In genomic region chr4:6546681-6547447, GRCh38 we compare ENCODE assay signal across 9 cellular contexts. TPM values are rescaled to one million over a fixed set of nuclear protein-coding genes. Genes with fewer than 3 reads are reported as not detected.
DNase-seq lines count a peak whose midpoint lies in the region; ATAC-seq, FAIRE-seq and TF ChIP-seq lines count a peak whose summit lies in the region.
"Had no signal": no experiment of that assay in that cellular context is flagged by ENCODE, and none has a peak within 500 bp of the region (broad histone marks: within the 10 kb centered on the region; RNA-seq: fewer than 3 reads in every experiment).

No MANE protein-coding gene starts in this region.

- H3K36me3 ChIP-seq in MM.1S (replicated peaks; ENCODE audit: insufficient read depth, low read length) (no peaks in the 10 kb centered on the region), SU-DHL-6 (ENCODE audit: low read length) (no peaks in the 10 kb centered on the region), astrocyte (ENCODE audit: insufficient read depth, low read length) (no peaks in the 10 kb centered on the region)
- H3K36me3 ChIP-seq: BLaER1 treated with 17β-estradiol and CSF1 and Interleukin-3, amounts not matched to agents 10 nM and 100 nM had no signal

- peaks cover 13% of the 10 kb centered on the region for H3K9me3 Mint-ChIP-seq in astrocyte (ENCODE audit: unreplicated experiment)

- H3K9ac ChIP-seq in MM.1S (ENCODE audit: low read length), result no peak overlapping the region
- H3K9ac ChIP-seq in SU-DHL-6 (ENCODE audit: low read length), result no peak overlapping the region
- H3K9ac ChIP-seq in astrocyte (ENCODE audit: low read length), result no peak overlapping the region
- H3K9ac ChIP-seq: BLaER1 treated with 17β-estradiol and CSF1 and Interleukin-3, amounts not matched to agents 10 nM and 100 nM had no signal

- peaks cover 77% of the 10 kb centered on the region for H3K27me3 Mint-ChIP-seq in astrocyte (ENCODE audit: low read depth, unreplicated experiment)

- TF ChIP-seq CTCF in MM.1S (IDR thresholded peaks at IDR 0.05; ENCODE audit: low read length), result peak; percentile 93
- TF ChIP-seq CTCF in SU-DHL-6 (IDR thresholded peaks at IDR 0.05; ENCODE audit: insufficient read depth, low read length, poor library complexity, severe bottlenecking), result peak; percentile 97
- TF ChIP-seq CTCF in astrocyte (IDR thresholded peaks at IDR 0.05; ENCODE audit: insufficient read depth, low read depth, low read length), result peak; percentile 79

- no peaks in the 10 kb centered on the region for H3K36me3 Mint-ChIP-seq in astrocyte (ENCODE audit: low read depth, unreplicated experiment)

- H3F3A ChIP-seq in MM.1S (ENCODE audit: insufficient read depth, low read length), result no peaks in the 10 kb centered on the region
- no peaks in the 10 kb centered on the region for H3F3A ChIP-seq in SU-DHL-6 (ENCODE audit: insufficient read depth)

- H3K79me2 ChIP-seq in MM.1S (ENCODE audit: low read length) (no peaks in the 10 kb centered on the region), SU-DHL-6 (ENCODE audit: insufficient read depth, low read length) (no peaks in the 10 kb centered on the region), astrocyte (ENCODE audit: insufficient read depth, low read length) (no peaks in the 10 kb centered on the region)

- H3K9me2 ChIP-seq in MM.1S (replicated peaks; ENCODE audit: insufficient read depth, low read length), result no peaks in the 10 kb centered on the region
- no peaks in the 10 kb centered on the region for H3K9me2 ChIP-seq in SU-DHL-6 (replicated peaks; ENCODE audit: insufficient read depth, low read length)

- H4K20me1 ChIP-seq in MM.1S (ENCODE audit: insufficient read depth, low read length) (no peaks in the 10 kb centered on the region), SU-DHL-6 (ENCODE audit: low read depth, low read length) (no peaks in the 10 kb centered on the region), astrocyte (ENCODE audit: insufficient read depth, low read length) (no peaks in the 10 kb centered on the region)

- H3K9me3 ChIP-seq in MM.1S (replicated peaks; ENCODE audit: insufficient read depth, low read length) (no peaks in the 10 kb centered on the region), SU-DHL-6 (ENCODE audit: insufficient read depth, low read length) (no peaks in the 10 kb centered on the region), astrocyte (ENCODE audit: insufficient read depth, low read depth, low read length) (peaks cover 5% of the 10 kb centered on the region)

- H3K4me1 ChIP-seq in MM.1S (ENCODE audit: low read length), result no peaks in the 10 kb centered on the region
- no peaks in the 10 kb centered on the region for H3K4me1 ChIP-seq in astrocyte (ENCODE audit: insufficient read depth, low read length)

- no peak for FAIRE-seq in astrocyte (lab: Jason Lieb, UNC)

- H3K27me3 ChIP-seq in MM.1S (replicated peaks; ENCODE audit: insufficient read depth, low read length) (peaks cover 79% of the 10 kb centered on the region), SU-DHL-6 (ENCODE audit: low read length) (no peaks in the 10 kb centered on the region), astrocyte (ENCODE audit: insufficient read depth, low read length) (peaks cover 13% of the 10 kb centered on the region)
- H3K27me3 ChIP-seq: BLaER1 treated with 17β-estradiol and CSF1 and Interleukin-3, amounts not matched to agents 10 nM and 100 nM had no signal

- ATAC-seq in HG02870 (IDR thresholded peaks at IDR 0.05; ENCODE audit: unreplicated experiment), result no peak

- no peak overlapping the region for H3K4me3 ChIP-seq in MM.1S (ENCODE audit: low read length)
- no peak overlapping the region for H3K4me3 ChIP-seq in SU-DHL-6 (ENCODE audit: insufficient read depth, low read length, poor library complexity, severe bottlenecking)
- no peak overlapping the region for H3K4me3 ChIP-seq in astrocyte (ENCODE audit: insufficient read depth, low read depth, low read length)
- H3K4me3 ChIP-seq: BLaER1 treated with 17β-estradiol and CSF1 and Interleukin-3, amounts not matched to agents 10 nM and 100 nM had no signal

- H3K4me2 ChIP-seq in MM.1S (ENCODE audit: low read depth, low read length), result no peak overlapping the region
- H3K4me2 ChIP-seq in SU-DHL-6 (ENCODE audit: low read depth, low read length, poor library complexity, severe bottlenecking), result no peak overlapping the region
- no peak overlapping the region for H3K4me2 ChIP-seq in astrocyte (ENCODE audit: low read length)

- H3K27ac ChIP-seq in MM.1S (ENCODE audit: low read length), result no peak overlapping the region
- H3K27ac ChIP-seq in SU-DHL-6 (ENCODE audit: low read depth, low read length), result no peak overlapping the region
- H3K27ac ChIP-seq in astrocyte (ENCODE audit: low read depth, low read length), result no peak overlapping the region
- H3K27ac ChIP-seq: BLaER1 treated with 17β-estradiol and CSF1 and Interleukin-3, amounts not matched to agents 10 nM and 100 nM had no signal

- H3K4me1 Mint-ChIP-seq in astrocyte (ENCODE audit: low read depth, unreplicated experiment), result peaks cover 5% of the 10 kb centered on the region

- H3K27ac Mint-ChIP-seq in astrocyte (ENCODE audit: unreplicated experiment), result no peak overlapping the region

- H2AFZ ChIP-seq in MM.1S (ENCODE audit: low read length) (no peak overlapping the region), SU-DHL-6 (ENCODE audit: low read depth, low read length, severe bottlenecking) (no peak overlapping the region), astrocyte (ENCODE audit: low read depth, low read length) (no peak overlapping the region)

- DNase-seq in NCI-H2081 (lab: John Stamatoyannopoulos, UW), result peak; percentile 55 to 63
- DNase-seq in NCI-H2081 treated with DMSO at 0.1 percent for 48 hours (lab: John Stamatoyannopoulos, UW), result no peak
- DNase-seq in MM.1S, result peak; percentile 60
- DNase-seq in astrocyte (ENCODE audit: low read depth), result peak; percentile 65
- DNase-seq in hypothalamus (lab: John Stamatoyannopoulos, UW), result peak in 32 of 51 donors; percentile 4 to 65 (median 26)
- peak; percentile 10 to 18 for DNase-seq in stimulated activated CD4-positive, alpha-beta T cell treated with anti-CD3 and anti-CD28 coated beads, Interleukin-15, amount 100 ng/mL, for 1 hour (ENCODE audit: low read depth in 1 of 2, low spot score in 1 of 2)

- H3K4me3 Mint-ChIP-seq in astrocyte (ENCODE audit: unreplicated experiment), result no peak overlapping the region

RNA-seq across cellular contexts. Expression of gene MAN2B2, which starts 28.1 kb away (rescaled TPM):
- total RNA-seq in astrocyte, result 32.2 and 36.1 TPM in 2 replicates
